In the genomic region with DNA sequence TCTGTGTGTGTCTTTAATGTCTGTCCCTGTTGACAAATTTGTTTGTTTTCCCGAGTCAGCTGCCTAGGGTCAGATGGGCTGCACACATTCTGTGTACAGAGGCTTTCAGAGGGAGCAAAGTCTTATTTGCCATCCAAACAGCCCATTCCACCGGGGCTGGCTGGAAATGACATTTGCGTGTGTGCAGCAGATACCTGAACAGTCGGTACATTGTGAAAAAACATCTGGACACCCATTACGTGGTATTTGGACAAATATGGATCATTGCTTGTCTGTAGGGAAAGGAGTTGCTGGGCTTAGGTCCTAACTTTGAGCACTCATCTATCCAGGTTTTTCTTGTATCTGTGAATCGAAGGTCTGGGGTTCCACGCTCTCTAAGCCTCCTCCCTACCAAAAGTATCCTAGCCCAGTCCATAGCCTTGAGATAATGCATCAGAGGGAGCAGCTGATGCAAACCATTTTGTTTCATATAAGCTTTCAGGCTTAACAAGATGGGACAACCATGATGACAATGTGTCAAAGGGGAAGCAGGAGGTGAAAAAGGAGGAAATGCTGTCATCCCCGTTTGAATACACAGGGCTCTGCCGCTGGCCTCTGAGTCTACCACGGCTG, we compare ENCODE assay signal across 14 cellular contexts.
"Had no signal": no experiment of that assay in that cellular context is flagged by ENCODE, and none has a peak within 500 bp of the region (broad histone marks: within the 10 kb centered on the region; RNA-seq: fewer than 3 reads in every experiment).

No MANE protein-coding gene starts in this region.

- FAIRE-seq: TTC549 had no signal

- H3K27ac ChIP-seq: thyroid gland had no signal

- H3K36me3 Mint-ChIP-seq: activated naive CD4-positive, alpha-beta T cell treated with anti-CD3 and anti-CD28 coated beads, Interleukin-2, amount 50 U/mL, for 24 hours; natural killer cell had no signal

- H3K4me3 ChIP-seq: thyroid gland had no signal

- H3K36me3 ChIP-seq: thyroid gland had no signal

- ATAC-seq: left cardiac atrium, natural killer cell, T-helper 17 cell had no signal

- H3K4me3 Mint-ChIP-seq: activated naive CD4-positive, alpha-beta T cell treated with anti-CD3 and anti-CD28 coated beads, Interleukin-2, amount 50 U/mL, for 24 hours; endodermal cell; immature natural killer cell; natural killer cell; T-helper 17 cell had no signal

- H3K9me3 ChIP-seq: thyroid gland had no signal

- H3K4me1 Mint-ChIP-seq: activated naive CD4-positive, alpha-beta T cell treated with anti-CD3 and anti-CD28 coated beads, Interleukin-2, amount 50 U/mL, for 24 hours; endodermal cell; immature natural killer cell; natural killer cell; T-helper 17 cell had no signal

- H3K9me3 Mint-ChIP-seq: endodermal cell, natural killer cell had no signal

- DNase-seq: activated CD4-positive, alpha-beta T cell treated with anti-CD3 and anti-CD28 coated beads, Interleukin-2, amount 50 U/mL, for 1 hour; central memory CD4-positive, alpha-beta T cell; cortex of kidney; endodermal cell; immature natural killer cell; left cardiac atrium; mammary epithelial cell; natural killer cell; stimulated activated CD4-positive, alpha-beta T cell treated with anti-CD3 and anti-CD28 coated beads, Interleukin-15, amount 100 ng/mL, for 24 hours; stimulated activated CD4-positive, alpha-beta T cell treated with anti-CD3 and anti-CD28 coated beads, Interleukin-4, amount 100 ng/mL, for 4 hours; T-helper 17 cell; thyroid gland had no signal

- H3K4me1 ChIP-seq: thyroid gland had no signal

- H3K27ac Mint-ChIP-seq: activated naive CD4-positive, alpha-beta T cell treated with anti-CD3 and anti-CD28 coated beads, Interleukin-2, amount 50 U/mL, for 24 hours; endodermal cell; immature natural killer cell; natural killer cell; T-helper 17 cell had no signal

- H3K27me3 ChIP-seq: thyroid gland had no signal

- H3K27me3 Mint-ChIP-seq: activated naive CD4-positive, alpha-beta T cell treated with anti-CD3 and anti-CD28 coated beads, Interleukin-2, amount 50 U/mL, for 24 hours had no signal
